In genomic region chr17:46192484-46193245, GRCh38 we compare ENCODE assay signal across 8 cellular contexts. TPM values are rescaled to one million over a fixed set of nuclear protein-coding genes. Genes with fewer than 3 reads are reported as not detected.
DNase-seq lines count a peak whose midpoint lies in the region; ATAC-seq and TF ChIP-seq lines count a peak whose summit lies in the region.

No MANE protein-coding gene starts in this region.

- H3K27ac Mint-ChIP-seq in activated T-helper 1 cell treated with anti-CD3 and anti-CD28 coated beads, Interleukin-12 subunit alpha, Interleukin-12 subunit beta, Interleukin-2, Interleukin-4 antibody, amounts not matched to agents 30 ng/mL and 10 ng/mL and 1 ng/mL, durations not matched to agents 14 hours and 24 hours and 36 hours: peak overlapping the region; percentile 99
- H3K27ac Mint-ChIP-seq in naive thymus-derived CD4-positive, alpha-beta T cell: peak overlapping the region; percentile 89 to 100 (median 98)

- H3K27ac ChIP-seq in HUES64 (ENCODE audit: low read depth, low read length) (peak overlapping the region; percentile 99), PC-3 (ENCODE audit: low read length) (peak overlapping the region; percentile 80)
- H3K27ac ChIP-seq in naive thymus-derived CD4-positive, alpha-beta T cell (ENCODE audit: low read depth, low read length): peak overlapping the region; percentile 94

- H3K4me3 Mint-ChIP-seq in activated T-helper 1 cell treated with anti-CD3 and anti-CD28 coated beads, Interleukin-12 subunit alpha, Interleukin-12 subunit beta, Interleukin-2, Interleukin-4 antibody, amounts not matched to agents 30 ng/mL and 10 ng/mL and 1 ng/mL, durations not matched to agents 14 hours and 24 hours and 36 hours: peak overlapping the region; percentile 86
- peak overlapping the region; percentile 93 to 100 (median 98) for H3K4me3 Mint-ChIP-seq in naive thymus-derived CD4-positive, alpha-beta T cell

- peaks cover 87% of the 10 kb centered on the region for H3K79me2 ChIP-seq in PC-3 (ENCODE audit: low read length)

- H3K4me1 ChIP-seq in HUES64 (ENCODE audit: insufficient read depth, low read length) (peaks cover 41% of the 10 kb centered on the region), PC-3 (ENCODE audit: insufficient read depth, low read length) (peaks cover 24% of the 10 kb centered on the region)
- H3K4me1 ChIP-seq in naive thymus-derived CD4-positive, alpha-beta T cell (ENCODE audit: control insufficient read depth in 2 of 2, insufficient read depth in 2 of 2, low read length in 2 of 2): peaks cover 52 to 57% of the 10 kb centered on the region in 2 donors

- H3K4me3 ChIP-seq in HUES64 (ENCODE audit: low read length) (peak overlapping the region; percentile 90), PC-3 (ENCODE audit: low read length) (peak overlapping the region; percentile 85)
- H3K4me3 ChIP-seq in naive thymus-derived CD4-positive, alpha-beta T cell (ENCODE audit: low read length): peak overlapping the region; percentile 90

- no peaks in the 10 kb centered on the region for H3K36me3 ChIP-seq in HUES64 (ENCODE audit: insufficient read depth, low read length)
- peaks cover 2% of the 10 kb centered on the region; the same call in 1 of the 2 replicates for H3K36me3 ChIP-seq in PC-3 (ENCODE audit: low read depth, low read length)
- H3K36me3 ChIP-seq in naive thymus-derived CD4-positive, alpha-beta T cell (ENCODE audit: control insufficient read depth in 2 of 3, insufficient read depth in 3 of 3, low read length in 3 of 3): peaks cover 0 to 10% (median 0%) of the 10 kb centered on the region in 3 experiments

- no TSS peak for BruUV-seq in PC-3 (replicated peaks; lab: Mats Ljungman, UMichigan)

- H3K9me3 ChIP-seq in HUES64 (ENCODE audit: insufficient read depth, low read depth, low read length): no peaks in the 10 kb centered on the region
- H3K9me3 ChIP-seq in PC-3 (ENCODE audit: low read length): no peaks in the 10 kb centered on the region
- no peaks in the 10 kb centered on the region for H3K9me3 ChIP-seq in naive thymus-derived CD4-positive, alpha-beta T cell (ENCODE audit: control insufficient read depth in 2 of 3, low read length in 3 of 3)

- whole genome bisulfite sequencing in HUES64: under 1% methylated on average over 68 of the region's 69 CpGs

- intact Hi-C loops in PC-3 (cut with micrococcal nuclease): loop anchor here (1.0 kb wide), 2 partner anchors 53 to 148 kb away; no protein-coding TSS in a partner anchor
- intact Hi-C loops in activated T-helper 1 cell treated with anti-CD3 and anti-CD28 coated beads, Interleukin-12 subunit alpha, Interleukin-12 subunit beta, Interleukin-2, Interleukin-4 antibody, amounts not matched to agents 30 ng/mL and 10 ng/mL and 1 ng/mL, durations not matched to agents 14 hours and 24 hours and 36 hours (cut with micrococcal nuclease): loop anchor here (1.0 to 10.0 kb wide), 4 partner anchors 148 to 1298 kb away; partner anchors contain the start of genes EFTUD2 and MAP3K14
- intact Hi-C loops in naive thymus-derived CD4-positive, alpha-beta T cell (cut with micrococcal nuclease): loop anchor here (1.0 to 10.0 kb wide), 10 partner anchors 20 to 1340 kb away; partner anchors contain the start of genes MAP3K14 (in 2 of the 2), HEXIM1 (in 1 of the 2) and NPEPPS (in 1 of the 2)

- ATAC-seq in GM21447 (IDR thresholded peaks at IDR 0.05; ENCODE audit: unreplicated experiment) (peak; percentile 25), PC-3 (peak; percentile 8)
- peak; percentile 8 for ATAC-seq in naive thymus-derived CD4-positive, alpha-beta T cell

- peaks cover 10% of the 10 kb centered on the region for H3K36me3 Mint-ChIP-seq in activated T-helper 1 cell treated with anti-CD3 and anti-CD28 coated beads, Interleukin-12 subunit alpha, Interleukin-12 subunit beta, Interleukin-2, Interleukin-4 antibody, amounts not matched to agents 30 ng/mL and 10 ng/mL and 1 ng/mL, durations not matched to agents 14 hours and 24 hours and 36 hours (ENCODE audit: low read depth)
- H3K36me3 Mint-ChIP-seq in naive thymus-derived CD4-positive, alpha-beta T cell: peaks cover 4 to 18% (median 10%) of the 10 kb centered on the region in 5 donors

- no peaks in the 10 kb centered on the region for H3K27me3 Mint-ChIP-seq in activated T-helper 1 cell treated with anti-CD3 and anti-CD28 coated beads, Interleukin-12 subunit alpha, Interleukin-12 subunit beta, Interleukin-2, Interleukin-4 antibody, amounts not matched to agents 30 ng/mL and 10 ng/mL and 1 ng/mL, durations not matched to agents 14 hours and 24 hours and 36 hours (ENCODE audit: insufficient read depth)
- H3K27me3 Mint-ChIP-seq in naive thymus-derived CD4-positive, alpha-beta T cell: no peaks in the 10 kb centered on the region

- peaks cover 73% of the 10 kb centered on the region for H3K4me1 Mint-ChIP-seq in activated T-helper 1 cell treated with anti-CD3 and anti-CD28 coated beads, Interleukin-12 subunit alpha, Interleukin-12 subunit beta, Interleukin-2, Interleukin-4 antibody, amounts not matched to agents 30 ng/mL and 10 ng/mL and 1 ng/mL, durations not matched to agents 14 hours and 24 hours and 36 hours (ENCODE audit: low read depth)
- peaks cover 53 to 68% (median 63%) of the 10 kb centered on the region in 7 donors for H3K4me1 Mint-ChIP-seq in naive thymus-derived CD4-positive, alpha-beta T cell

- H3K4me2 ChIP-seq in PC-3 (ENCODE audit: low read length): peak overlapping the region; percentile 91

- no peaks in the 10 kb centered on the region for H3K9me3 Mint-ChIP-seq in activated T-helper 1 cell treated with anti-CD3 and anti-CD28 coated beads, Interleukin-12 subunit alpha, Interleukin-12 subunit beta, Interleukin-2, Interleukin-4 antibody, amounts not matched to agents 30 ng/mL and 10 ng/mL and 1 ng/mL, durations not matched to agents 14 hours and 24 hours and 36 hours
- H3K9me3 Mint-ChIP-seq in naive thymus-derived CD4-positive, alpha-beta T cell: peaks cover 0 to 5% (median 0%) of the 10 kb centered on the region in 11 donors

- H3K9ac ChIP-seq in HUES64 (ENCODE audit: low read depth, low read length) (peak overlapping the region; percentile 98), PC-3 (ENCODE audit: low read length) (peak overlapping the region; percentile 92)

- DNase-seq in DMS 273 treated with DMSO at 0.1 percent for 48 hours (lab: John Stamatoyannopoulos, UW): peak; percentile 73
- peak; percentile 47 for DNase-seq in PC-3
- peak; percentile 59 for DNase-seq in activated T-helper 1 cell treated with anti-CD3 and anti-CD28 coated beads, Interleukin-12 subunit alpha, Interleukin-12 subunit beta, Interleukin-2, Interleukin-4 antibody, amounts not matched to agents 30 ng/mL and 10 ng/mL and 1 ng/mL, durations not matched to agents 14 hours and 24 hours and 36 hours (ENCODE audit: low spot score)
- peak; percentile 59 for DNase-seq in fibroblast of gingiva (ENCODE audit: low read depth)
- DNase-seq in naive thymus-derived CD4-positive, alpha-beta T cell: peak in 8 of 9 donors; percentile 49 to 73 (median 58)
- DNase-seq in stimulated activated naive CD4-positive, alpha-beta T cell (lab: John Stamatoyannopoulos, UW): peak; percentile 43 to 77 (median 66)

- peaks cover 46% of the 10 kb centered on the region for H4K20me1 ChIP-seq in PC-3 (ENCODE audit: low read length)

- no peak for TF ChIP-seq CTCF in PC-3 (conservative IDR thresholded peaks at IDR 0.05; ENCODE audit: low read depth, low read length)

- CTCF ChIA-PET in PC-3 (lab: Charles Lee): interaction anchor here (0.5 to 1.3 kb wide), 37 partner anchors 8 to 1702 kb away, joined by 3 to 28 read pairs (median 4); no protein-coding TSS in a partner anchor
- CTCF ChIA-PET in naive thymus-derived CD4-positive, alpha-beta T cell (lab: Charles Lee): interaction anchor here (0.5 to 1.5 kb wide), 18 partner anchors 10 to 190 kb away, joined by 3 to 34 read pairs (median 4); no protein-coding TSS in a partner anchor

- H3K27me3 ChIP-seq in HUES64 (ENCODE audit: insufficient read depth, low read length): no peaks in the 10 kb centered on the region
- no peaks in the 10 kb centered on the region for H3K27me3 ChIP-seq in PC-3 (ENCODE audit: low read length)
- H3K27me3 ChIP-seq in naive thymus-derived CD4-positive, alpha-beta T cell (ENCODE audit: control insufficient read depth in 2 of 2, insufficient read depth in 2 of 2, low read length in 2 of 2): no peaks in the 10 kb centered on the region

- POLR2A ChIA-PET in PC-3 (lab: Charles Lee; ENCODE audit: unreplicated experiment): interaction anchor here (0.5 to 0.7 kb wide), 3 partner anchors 72 to 167 kb away, joined by 3 to 8 read pairs (median 4); no protein-coding TSS in a partner anchor
- POLR2A ChIA-PET in naive thymus-derived CD4-positive, alpha-beta T cell (lab: Charles Lee): interaction anchor here (0.6 to 2.6 kb wide), 19 partner anchors 9 to 153 kb away, joined by 3 to 37 read pairs (median 4); no protein-coding TSS in a partner anchor

- no peaks in the 10 kb centered on the region for H3F3A ChIP-seq in PC-3 (ENCODE audit: low read length, unreplicated experiment)

- peak overlapping the region; percentile 68 for H2AFZ ChIP-seq in PC-3 (ENCODE audit: low read length)

- no peaks in the 10 kb centered on the region for H3K9me2 ChIP-seq in PC-3 (replicated peaks; ENCODE audit: low read length)

RNA-seq across cellular contexts. Expression of gene KANSL1, which starts 0.6 kb away (rescaled TPM):
- polyA plus RNA-seq in HUES64 (2013, experiment 1 of 2): 30.6 TPM
- polyA plus RNA-seq in HUES64 (2013, experiment 2 of 2): 31.4 TPM
- total RNA-seq in PC-3 (2014; rRNA removed): 47.6 and 63.2 TPM in 2 replicates
- 96.7 and 99.4 TPM in 2 replicates for total RNA-seq in activated T-helper 1 cell treated with anti-CD3 and anti-CD28 coated beads, Interleukin-12 subunit alpha, Interleukin-12 subunit beta, Interleukin-2, Interleukin-4 antibody, amounts not matched to agents 30 ng/mL and 10 ng/mL and 1 ng/mL, durations not matched to agents 14 hours and 24 hours and 36 hours
- total RNA-seq in naive thymus-derived CD4-positive, alpha-beta T cell: 100 to 1,000 TPM; 121 to 230 (median 202) TPM
- 10 to 100 TPM; 17.4 to 24.0 TPM for polyA plus RNA-seq in naive thymus-derived CD4-positive, alpha-beta T cell

Comparison
In these comparisons a context has a peak if more than half of its experiments do, and no peak if none do; other contexts are left out.
1. Peak in every context shown above with its lines: DNase-seq, ATAC-seq, H3K4me3 ChIP-seq and H3K27ac ChIP-seq.